20 cellular contexts compared by ENCODE assay signal in genomic region chr14:99969673-99970322, GRCh38.
A peak's percentile ranks its signal among the peaks of the same experiment; 100 is the strongest.
DNase-seq lines count a peak whose midpoint lies in the region; ATAC-seq, FAIRE-seq and TF ChIP-seq lines count a peak whose summit lies in the region.
"Had no signal": no experiment of that assay in that cellular context is flagged by ENCODE, and none has a peak within 500 bp of the region (broad histone marks: within the 10 kb centered on the region; RNA-seq: fewer than 3 reads in every experiment).

No MANE protein-coding gene starts in this region.

- TF ChIP-seq POLR2A in H54 (IDR thresholded peaks at IDR 0.05; ENCODE audit: low read depth, low read length), result no peak

- H3K36me3 Mint-ChIP-seq in stimulated activated naive CD8-positive, alpha-beta T cell treated with anti-CD3 and anti-CD28 coated beads, Interleukin-15, Interleukin-2, amounts not matched to agents 100 ng/mL and 50 ng/mL, for 24 hours (ENCODE audit: low read depth), result no peaks in the 10 kb centered on the region
- H3K36me3 Mint-ChIP-seq in memory B cell, result peaks cover 3% of the 10 kb centered on the region

- no peaks in the 10 kb centered on the region for H3K9me3 Mint-ChIP-seq in stimulated activated naive CD8-positive, alpha-beta T cell treated with anti-CD3 and anti-CD28 coated beads, Interleukin-15, Interleukin-2, amounts not matched to agents 100 ng/mL and 50 ng/mL, for 24 hours
- H3K9me3 Mint-ChIP-seq in memory B cell, result no peaks in the 10 kb centered on the region

- peak overlapping the region; percentile 68 for H3K4me3 Mint-ChIP-seq in stimulated activated naive CD8-positive, alpha-beta T cell treated with anti-CD3 and anti-CD28 coated beads, Interleukin-15, Interleukin-2, amounts not matched to agents 100 ng/mL and 50 ng/mL, for 24 hours
- H3K4me3 Mint-ChIP-seq in memory B cell, result peak overlapping the region; percentile 75

- FAIRE-seq in H54 (lab: Jason Lieb, UNC), result no peak

- no peak for ATAC-seq in stimulated activated naive CD8-positive, alpha-beta T cell treated with anti-CD3 and anti-CD28 coated beads, Interleukin-15, Interleukin-2, amounts not matched to agents 100 U/mL and 50 U/mL, for 24 hours
- no peak for ATAC-seq in memory B cell (ENCODE audit: low read depth)
- no peak for ATAC-seq in activated CD4-positive, CD25-positive, alpha-beta regulatory T cell treated with anti-CD3 and anti-CD28 coated beads, Interleukin-2, amount 50 U/mL, for 24 hours
- ATAC-seq: left lobe of liver, mucosa of descending colon had no signal

- H3K4me1 Mint-ChIP-seq in stimulated activated naive CD8-positive, alpha-beta T cell treated with anti-CD3 and anti-CD28 coated beads, Interleukin-15, Interleukin-2, amounts not matched to agents 100 ng/mL and 50 ng/mL, for 24 hours (ENCODE audit: low read depth), result peaks cover 35% of the 10 kb centered on the region
- peaks cover 6% of the 10 kb centered on the region for H3K4me1 Mint-ChIP-seq in memory B cell

- DNase-seq in SIG-M5 treated with dmso at 0.1 percent for 504 hours (lab: John Stamatoyannopoulos, UW; ENCODE audit: unreplicated experiment) (peak; percentile 27), SIG-M5 (lab: John Stamatoyannopoulos, UW) (no peak), memory B cell (ENCODE audit: low spot score in 2 of 2) (no peak), retina (no peak), H54 (ENCODE audit: insufficient read length, low spot score) (no peak)
- DNase-seq in stimulated activated naive CD8-positive, alpha-beta T cell treated with anti-CD3 and anti-CD28 coated beads, Interleukin-15, Interleukin-2, amounts not matched to agents 100 U/mL and 50 U/mL, for 24 hours, result no peak
- DNase-seq: activated CD4-positive, alpha-beta T cell treated with anti-CD3 and anti-CD28 coated beads, Interleukin-2, amount 50 U/mL, for 48 hours; activated gamma-delta T cell; dermis blood vessel endothelial cell; DND-41; erythroblast; mucosa of descending colon; NCI-H1930; NCI-H524; SHP77; T1000; transverse colon had no signal

- H3K27ac Mint-ChIP-seq in stimulated activated naive CD8-positive, alpha-beta T cell treated with anti-CD3 and anti-CD28 coated beads, Interleukin-15, Interleukin-2, amounts not matched to agents 100 ng/mL and 50 ng/mL, for 24 hours, result no peak overlapping the region
- no peak overlapping the region for H3K27ac Mint-ChIP-seq in memory B cell

- H3K27me3 Mint-ChIP-seq in stimulated activated naive CD8-positive, alpha-beta T cell treated with anti-CD3 and anti-CD28 coated beads, Interleukin-15, Interleukin-2, amounts not matched to agents 100 ng/mL and 50 ng/mL, for 24 hours, result peaks cover 32% of the 10 kb centered on the region
- H3K27me3 Mint-ChIP-seq in memory B cell, result peaks cover 26% of the 10 kb centered on the region
